ENCODE assay signal across 1 cellular context in genomic region chr10:67884313-67884841, GRCh38.
A peak's percentile ranks its signal among the peaks of the same experiment; 100 is the strongest.
TF ChIP-seq lines count a peak whose summit lies in the region.

Gene SIRT1, plus strand, starts transcription at chr10:67884656. Its CDS starts 66 bp downstream, at chr10:67884722.

TF ChIP-seq in GM23338, 12 proteins besides CTCF, POLR2A, EP300 and RAD21 (continued from another document):
- TF ChIP-seq, protein P1, sequence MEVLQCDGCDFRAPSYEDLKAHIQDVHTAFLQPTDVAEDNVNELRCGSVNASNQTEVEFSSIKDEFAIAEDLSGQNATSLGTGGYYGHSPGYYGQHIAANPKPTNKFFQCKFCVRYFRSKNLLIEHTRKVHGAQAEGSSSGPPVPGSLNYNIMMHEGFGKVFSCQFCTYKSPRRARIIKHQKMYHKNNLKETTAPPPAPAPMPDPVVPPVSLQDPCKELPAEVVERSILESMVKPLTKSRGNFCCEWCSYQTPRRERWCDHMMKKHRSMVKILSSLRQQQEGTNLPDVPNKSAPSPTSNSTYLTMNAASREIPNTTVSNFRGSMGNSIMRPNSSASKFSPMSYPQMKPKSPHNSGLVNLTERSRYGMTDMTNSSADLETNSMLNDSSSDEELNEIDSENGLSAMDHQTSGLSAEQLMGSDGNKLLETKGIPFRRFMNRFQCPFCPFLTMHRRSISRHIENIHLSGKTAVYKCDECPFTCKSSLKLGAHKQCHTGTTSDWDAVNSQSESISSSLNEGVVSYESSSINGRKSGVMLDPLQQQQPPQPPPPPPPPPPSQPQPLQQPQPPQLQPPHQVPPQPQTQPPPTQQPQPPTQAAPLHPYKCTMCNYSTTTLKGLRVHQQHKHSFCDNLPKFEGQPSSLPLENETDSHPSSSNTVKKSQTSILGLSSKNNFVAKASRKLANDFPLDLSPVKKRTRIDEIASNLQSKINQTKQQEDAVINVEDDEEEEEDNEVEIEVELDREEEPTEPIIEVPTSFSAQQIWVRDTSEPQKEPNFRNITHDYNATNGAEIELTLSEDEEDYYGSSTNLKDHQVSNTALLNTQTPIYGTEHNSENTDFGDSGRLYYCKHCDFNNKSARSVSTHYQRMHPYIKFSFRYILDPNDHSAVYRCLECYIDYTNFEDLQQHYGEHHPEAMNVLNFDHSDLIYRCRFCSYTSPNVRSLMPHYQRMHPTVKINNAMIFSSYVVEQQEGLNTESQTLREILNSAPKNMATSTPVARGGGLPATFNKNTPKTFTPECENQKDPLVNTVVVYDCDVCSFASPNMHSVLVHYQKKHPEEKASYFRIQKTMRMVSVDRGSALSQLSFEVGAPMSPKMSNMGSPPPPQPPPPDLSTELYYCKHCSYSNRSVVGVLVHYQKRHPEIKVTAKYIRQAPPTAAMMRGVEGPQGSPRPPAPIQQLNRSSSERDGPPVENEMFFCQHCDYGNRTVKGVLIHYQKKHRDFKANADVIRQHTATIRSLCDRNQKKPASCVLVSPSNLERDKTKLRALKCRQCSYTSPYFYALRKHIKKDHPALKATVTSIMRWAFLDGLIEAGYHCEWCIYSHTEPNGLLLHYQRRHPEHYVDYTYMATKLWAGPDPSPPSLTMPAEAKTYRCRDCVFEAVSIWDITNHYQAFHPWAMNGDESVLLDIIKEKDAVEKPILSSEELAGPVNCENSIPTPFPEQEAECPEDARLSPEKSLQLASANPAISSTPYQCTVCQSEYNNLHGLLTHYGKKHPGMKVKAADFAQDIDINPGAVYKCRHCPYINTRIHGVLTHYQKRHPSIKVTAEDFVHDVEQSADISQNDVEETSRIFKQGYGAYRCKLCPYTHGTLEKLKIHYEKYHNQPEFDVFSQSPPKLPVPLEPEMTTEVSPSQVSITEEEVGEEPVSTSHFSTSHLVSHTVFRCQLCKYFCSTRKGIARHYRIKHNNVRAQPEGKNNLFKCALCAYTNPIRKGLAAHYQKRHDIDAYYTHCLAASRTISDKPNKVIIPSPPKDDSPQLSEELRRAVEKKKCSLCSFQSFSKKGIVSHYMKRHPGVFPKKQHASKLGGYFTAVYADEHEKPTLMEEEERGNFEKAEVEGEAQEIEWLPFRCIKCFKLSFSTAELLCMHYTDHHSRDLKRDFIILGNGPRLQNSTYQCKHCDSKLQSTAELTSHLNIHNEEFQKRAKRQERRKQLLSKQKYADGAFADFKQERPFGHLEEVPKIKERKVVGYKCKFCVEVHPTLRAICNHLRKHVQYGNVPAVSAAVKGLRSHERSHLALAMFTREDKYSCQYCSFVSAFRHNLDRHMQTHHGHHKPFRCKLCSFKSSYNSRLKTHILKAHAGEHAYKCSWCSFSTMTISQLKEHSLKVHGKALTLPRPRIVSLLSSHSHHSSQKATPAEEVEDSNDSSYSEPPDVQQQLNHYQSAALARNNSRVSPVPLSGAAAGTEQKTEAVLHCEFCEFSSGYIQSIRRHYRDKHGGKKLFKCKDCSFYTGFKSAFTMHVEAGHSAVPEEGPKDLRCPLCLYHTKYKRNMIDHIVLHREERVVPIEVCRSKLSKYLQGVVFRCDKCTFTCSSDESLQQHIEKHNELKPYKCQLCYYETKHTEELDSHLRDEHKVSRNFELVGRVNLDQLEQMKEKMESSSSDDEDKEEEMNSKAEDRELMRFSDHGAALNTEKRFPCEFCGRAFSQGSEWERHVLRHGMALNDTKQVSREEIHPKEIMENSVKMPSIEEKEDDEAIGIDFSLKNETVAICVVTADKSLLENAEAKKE (CRISPR knock-in tag; IDR thresholded peaks at IDR 0.05), result no peak
- TF ChIP-seq STAT1 (IDR thresholded peaks at IDR 0.05; ENCODE audit: unreplicated experiment) (no peak), EZH2 (IDR thresholded peaks at IDR 0.05; ENCODE audit: low read depth, unreplicated experiment) (no peak), EZH2phosphoT487 (IDR thresholded peaks at IDR 0.05; ENCODE audit: unreplicated experiment) (no peak), POLR2AphosphoS5 (IDR thresholded peaks at IDR 0.05; ENCODE audit: low read depth) (peak; percentile 92), JUNB (IDR thresholded peaks at IDR 0.05; ENCODE audit: unreplicated experiment) (no peak), ZNF114 (CRISPR knock-in tag; IDR thresholded peaks at IDR 0.05) (no peak)
- TF ChIP-seq, protein P2, sequence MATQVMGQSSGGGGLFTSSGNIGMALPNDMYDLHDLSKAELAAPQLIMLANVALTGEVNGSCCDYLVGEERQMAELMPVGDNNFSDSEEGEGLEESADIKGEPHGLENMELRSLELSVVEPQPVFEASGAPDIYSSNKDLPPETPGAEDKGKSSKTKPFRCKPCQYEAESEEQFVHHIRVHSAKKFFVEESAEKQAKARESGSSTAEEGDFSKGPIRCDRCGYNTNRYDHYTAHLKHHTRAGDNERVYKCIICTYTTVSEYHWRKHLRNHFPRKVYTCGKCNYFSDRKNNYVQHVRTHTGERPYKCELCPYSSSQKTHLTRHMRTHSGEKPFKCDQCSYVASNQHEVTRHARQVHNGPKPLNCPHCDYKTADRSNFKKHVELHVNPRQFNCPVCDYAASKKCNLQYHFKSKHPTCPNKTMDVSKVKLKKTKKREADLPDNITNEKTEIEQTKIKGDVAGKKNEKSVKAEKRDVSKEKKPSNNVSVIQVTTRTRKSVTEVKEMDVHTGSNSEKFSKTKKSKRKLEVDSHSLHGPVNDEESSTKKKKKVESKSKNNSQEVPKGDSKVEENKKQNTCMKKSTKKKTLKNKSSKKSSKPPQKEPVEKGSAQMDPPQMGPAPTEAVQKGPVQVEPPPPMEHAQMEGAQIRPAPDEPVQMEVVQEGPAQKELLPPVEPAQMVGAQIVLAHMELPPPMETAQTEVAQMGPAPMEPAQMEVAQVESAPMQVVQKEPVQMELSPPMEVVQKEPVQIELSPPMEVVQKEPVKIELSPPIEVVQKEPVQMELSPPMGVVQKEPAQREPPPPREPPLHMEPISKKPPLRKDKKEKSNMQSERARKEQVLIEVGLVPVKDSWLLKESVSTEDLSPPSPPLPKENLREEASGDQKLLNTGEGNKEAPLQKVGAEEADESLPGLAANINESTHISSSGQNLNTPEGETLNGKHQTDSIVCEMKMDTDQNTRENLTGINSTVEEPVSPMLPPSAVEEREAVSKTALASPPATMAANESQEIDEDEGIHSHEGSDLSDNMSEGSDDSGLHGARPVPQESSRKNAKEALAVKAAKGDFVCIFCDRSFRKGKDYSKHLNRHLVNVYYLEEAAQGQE (IDR thresholded peaks at IDR 0.05; ENCODE audit: unreplicated experiment), result peak; percentile 16
